In the genomic region with DNA sequence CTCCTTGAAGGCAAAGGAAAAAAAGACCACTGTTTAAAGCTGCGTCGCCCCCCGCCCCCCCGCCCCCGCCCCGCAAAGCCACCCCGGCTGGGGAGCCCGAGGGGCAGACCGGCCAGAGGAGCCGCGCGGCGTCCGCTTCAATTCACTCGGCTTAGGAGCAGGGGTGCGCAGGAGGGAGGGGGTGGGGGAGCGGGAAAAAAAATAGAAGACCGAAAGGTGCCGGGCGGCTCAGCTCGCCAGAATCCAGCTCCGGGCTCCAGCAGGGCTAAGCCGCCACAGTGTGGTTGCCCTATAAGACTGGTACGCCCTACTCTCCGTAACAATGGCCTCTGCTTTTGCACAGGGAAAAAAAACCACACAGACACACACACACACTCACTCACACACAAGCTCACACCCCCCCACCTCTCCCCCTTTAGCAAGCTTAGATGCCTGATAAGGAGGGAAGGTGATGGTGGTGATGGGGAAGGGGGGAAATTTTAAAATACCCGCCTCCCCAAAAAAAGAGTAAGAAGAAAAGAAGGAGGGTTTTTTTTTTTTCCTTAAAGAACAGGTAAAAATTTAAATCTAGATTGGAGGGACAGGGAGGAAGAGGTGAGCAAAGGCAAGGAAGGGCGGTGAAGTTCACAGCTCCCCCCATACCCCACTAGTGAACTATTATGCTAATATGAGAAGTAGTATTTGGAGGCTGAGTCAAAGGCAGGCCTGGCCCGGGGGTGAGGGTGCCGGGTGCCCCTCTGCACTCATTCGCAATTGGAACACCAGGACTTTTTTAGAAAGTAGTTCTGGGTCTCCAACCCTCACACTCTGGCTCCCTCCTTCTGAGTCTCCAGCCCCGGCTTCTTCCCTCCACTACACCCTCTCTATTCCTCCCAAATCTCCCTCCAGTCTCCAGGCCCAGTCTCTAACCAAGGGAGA, we compare ENCODE assay signal across 1 cellular context.
TF ChIP-seq lines count a peak whose summit lies in the region.

No MANE protein-coding gene starts in this region.

TF ChIP-seq in K562, 482 proteins besides CTCF, POLR2A, EP300 and RAD21 (continued from another document and continues in another):
- TF ChIP-seq ARID4B (CRISPR knock-in tag; IDR thresholded peaks at IDR 0.05) (no peak), ATF1 (CRISPR knock-in tag; IDR thresholded peaks at IDR 0.05) (no peak), ATF1 (tag; IDR thresholded peaks at IDR 0.05) (no peak), ZNF764 (CRISPR knock-in tag; IDR thresholded peaks at IDR 0.05; ENCODE audit: low read depth) (no peak), ZNF778 (CRISPR knock-in tag; IDR thresholded peaks at IDR 0.05) (no peak), ZBTB7A (IDR thresholded peaks at IDR 0.05; ENCODE audit: borderline replicate concordance, control insufficient read depth, low read depth, low read length) (no peak; the same call in 1 of the 2 replicates), NR2C1 (IDR thresholded peaks at IDR 0.05) (no peak), NR2C1 (tag; IDR thresholded peaks at IDR 0.05) (no peak), BHLHE40 (IDR thresholded peaks at IDR 0.05; ENCODE audit: low read length) (no peak), NFIC (IDR thresholded peaks at IDR 0.05) (no peak), CBX5 (IDR thresholded peaks at IDR 0.05; ENCODE audit: borderline replicate concordance, low read depth) (no peak), SP2 (IDR thresholded peaks at IDR 0.05; ENCODE audit: extremely low read depth, low read depth, low read length, poor library complexity, severe bottlenecking) (no peak), HDAC1 (IDR thresholded peaks at IDR 0.05) (peak in 1 of 2 experiments; percentile 42; a peak in 2 of 4 replicates), ZNF395 (CRISPR knock-in tag; IDR thresholded peaks at IDR 0.05) (peak; percentile 62; the same call in 1 of the 2 replicates), ZNF217 (CRISPR knock-in tag; IDR thresholded peaks at IDR 0.05) (no peak), ZNF134 (CRISPR knock-in tag; conservative IDR thresholded peaks at IDR 0.05) (no peak), FOXJ3 (CRISPR knock-in tag; IDR thresholded peaks at IDR 0.05) (no peak), POU5F1 (IDR thresholded peaks at IDR 0.05; ENCODE audit: borderline replicate concordance, low read depth, low read length, partially characterized antibody) (no peak), ZFP1 (CRISPR knock-in tag; IDR thresholded peaks at IDR 0.05) (no peak), U2AF2 (optimal IDR thresholded peaks at IDR 0.05; ENCODE audit: low read depth, low read length) (no peak), TBL1XR1 (IDR thresholded peaks at IDR 0.05; ENCODE audit: low read length in 2 of 2) (no peak), NCOA1 (IDR thresholded peaks at IDR 0.05; ENCODE audit: low read depth) (no peak), ZNF174 (CRISPR knock-in tag; IDR thresholded peaks at IDR 0.05) (no peak), ZNF589 (CRISPR knock-in tag; IDR thresholded peaks at IDR 0.05; ENCODE audit: low read depth) (no peak), HNRNPUL1 (IDR thresholded peaks at IDR 0.05; ENCODE audit: low read length) (no peak), SMARCC2 (IDR thresholded peaks at IDR 0.05; ENCODE audit: low read depth) (no peak), SRF (CRISPR knock-in tag; IDR thresholded peaks at IDR 0.05) (no peak), ZBTB17 (CRISPR knock-in tag; IDR thresholded peaks at IDR 0.05) (no peak), GTF2E2 (tag; IDR thresholded peaks at IDR 0.05) (0 out of 2 replicates have a peak, but pooled peaks have one; percentile 33), SMARCA5 (IDR thresholded peaks at IDR 0.05) (no peak), MTA1 (IDR thresholded peaks at IDR 0.05; ENCODE audit: borderline replicate concordance) (peak; percentile 58), CREM (IDR thresholded peaks at IDR 0.05; ENCODE audit: low read depth) (0 out of 2 replicates have a peak, but pooled peaks have one; percentile 23), SIN3A (IDR thresholded peaks at IDR 0.05; ENCODE audit: borderline replicate concordance in 2 of 2, control insufficient read depth in 1 of 2, low read depth in 2 of 2, low read length in 2 of 2) (no peak), PREB (CRISPR knock-in tag; IDR thresholded peaks at IDR 0.05) (no peak), DPF2 (IDR thresholded peaks at IDR 0.05) (no peak), ZNF165 (CRISPR knock-in tag; IDR thresholded peaks at IDR 0.05; ENCODE audit: borderline replicate concordance) (no peak), CBX2 (IDR thresholded peaks at IDR 0.05; ENCODE audit: insufficient read depth, low read length, poor library complexity, severe bottlenecking) (no peak), BDP1 (IDR thresholded peaks at IDR 0.05; ENCODE audit: insufficient read depth, insufficient read length) (no peak), NR3C1 (CRISPR knock-in tag; IDR thresholded peaks at IDR 0.05) (no peak), POLR2B (IDR thresholded peaks at IDR 0.05; ENCODE audit: low read depth, partially characterized antibody) (no peak)
- TF ChIP-seq, protein P1, sequence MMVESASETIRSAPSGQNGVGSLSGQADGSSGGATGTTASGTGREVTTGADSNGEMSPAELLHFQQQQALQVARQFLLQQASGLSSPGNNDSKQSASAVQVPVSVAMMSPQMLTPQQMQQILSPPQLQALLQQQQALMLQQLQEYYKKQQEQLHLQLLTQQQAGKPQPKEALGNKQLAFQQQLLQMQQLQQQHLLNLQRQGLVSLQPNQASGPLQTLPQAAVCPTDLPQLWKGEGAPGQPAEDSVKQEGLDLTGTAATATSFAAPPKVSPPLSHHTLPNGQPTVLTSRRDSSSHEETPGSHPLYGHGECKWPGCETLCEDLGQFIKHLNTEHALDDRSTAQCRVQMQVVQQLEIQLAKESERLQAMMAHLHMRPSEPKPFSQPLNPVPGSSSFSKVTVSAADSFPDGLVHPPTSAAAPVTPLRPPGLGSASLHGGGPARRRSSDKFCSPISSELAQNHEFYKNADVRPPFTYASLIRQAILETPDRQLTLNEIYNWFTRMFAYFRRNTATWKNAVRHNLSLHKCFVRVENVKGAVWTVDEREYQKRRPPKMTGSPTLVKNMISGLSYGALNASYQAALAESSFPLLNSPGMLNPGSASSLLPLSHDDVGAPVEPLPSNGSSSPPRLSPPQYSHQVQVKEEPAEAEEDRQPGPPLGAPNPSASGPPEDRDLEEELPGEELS (CRISPR knock-in tag; IDR thresholded peaks at IDR 0.05; ENCODE audit: borderline replicate concordance) = no peak
- TF ChIP-seq, protein P2, sequence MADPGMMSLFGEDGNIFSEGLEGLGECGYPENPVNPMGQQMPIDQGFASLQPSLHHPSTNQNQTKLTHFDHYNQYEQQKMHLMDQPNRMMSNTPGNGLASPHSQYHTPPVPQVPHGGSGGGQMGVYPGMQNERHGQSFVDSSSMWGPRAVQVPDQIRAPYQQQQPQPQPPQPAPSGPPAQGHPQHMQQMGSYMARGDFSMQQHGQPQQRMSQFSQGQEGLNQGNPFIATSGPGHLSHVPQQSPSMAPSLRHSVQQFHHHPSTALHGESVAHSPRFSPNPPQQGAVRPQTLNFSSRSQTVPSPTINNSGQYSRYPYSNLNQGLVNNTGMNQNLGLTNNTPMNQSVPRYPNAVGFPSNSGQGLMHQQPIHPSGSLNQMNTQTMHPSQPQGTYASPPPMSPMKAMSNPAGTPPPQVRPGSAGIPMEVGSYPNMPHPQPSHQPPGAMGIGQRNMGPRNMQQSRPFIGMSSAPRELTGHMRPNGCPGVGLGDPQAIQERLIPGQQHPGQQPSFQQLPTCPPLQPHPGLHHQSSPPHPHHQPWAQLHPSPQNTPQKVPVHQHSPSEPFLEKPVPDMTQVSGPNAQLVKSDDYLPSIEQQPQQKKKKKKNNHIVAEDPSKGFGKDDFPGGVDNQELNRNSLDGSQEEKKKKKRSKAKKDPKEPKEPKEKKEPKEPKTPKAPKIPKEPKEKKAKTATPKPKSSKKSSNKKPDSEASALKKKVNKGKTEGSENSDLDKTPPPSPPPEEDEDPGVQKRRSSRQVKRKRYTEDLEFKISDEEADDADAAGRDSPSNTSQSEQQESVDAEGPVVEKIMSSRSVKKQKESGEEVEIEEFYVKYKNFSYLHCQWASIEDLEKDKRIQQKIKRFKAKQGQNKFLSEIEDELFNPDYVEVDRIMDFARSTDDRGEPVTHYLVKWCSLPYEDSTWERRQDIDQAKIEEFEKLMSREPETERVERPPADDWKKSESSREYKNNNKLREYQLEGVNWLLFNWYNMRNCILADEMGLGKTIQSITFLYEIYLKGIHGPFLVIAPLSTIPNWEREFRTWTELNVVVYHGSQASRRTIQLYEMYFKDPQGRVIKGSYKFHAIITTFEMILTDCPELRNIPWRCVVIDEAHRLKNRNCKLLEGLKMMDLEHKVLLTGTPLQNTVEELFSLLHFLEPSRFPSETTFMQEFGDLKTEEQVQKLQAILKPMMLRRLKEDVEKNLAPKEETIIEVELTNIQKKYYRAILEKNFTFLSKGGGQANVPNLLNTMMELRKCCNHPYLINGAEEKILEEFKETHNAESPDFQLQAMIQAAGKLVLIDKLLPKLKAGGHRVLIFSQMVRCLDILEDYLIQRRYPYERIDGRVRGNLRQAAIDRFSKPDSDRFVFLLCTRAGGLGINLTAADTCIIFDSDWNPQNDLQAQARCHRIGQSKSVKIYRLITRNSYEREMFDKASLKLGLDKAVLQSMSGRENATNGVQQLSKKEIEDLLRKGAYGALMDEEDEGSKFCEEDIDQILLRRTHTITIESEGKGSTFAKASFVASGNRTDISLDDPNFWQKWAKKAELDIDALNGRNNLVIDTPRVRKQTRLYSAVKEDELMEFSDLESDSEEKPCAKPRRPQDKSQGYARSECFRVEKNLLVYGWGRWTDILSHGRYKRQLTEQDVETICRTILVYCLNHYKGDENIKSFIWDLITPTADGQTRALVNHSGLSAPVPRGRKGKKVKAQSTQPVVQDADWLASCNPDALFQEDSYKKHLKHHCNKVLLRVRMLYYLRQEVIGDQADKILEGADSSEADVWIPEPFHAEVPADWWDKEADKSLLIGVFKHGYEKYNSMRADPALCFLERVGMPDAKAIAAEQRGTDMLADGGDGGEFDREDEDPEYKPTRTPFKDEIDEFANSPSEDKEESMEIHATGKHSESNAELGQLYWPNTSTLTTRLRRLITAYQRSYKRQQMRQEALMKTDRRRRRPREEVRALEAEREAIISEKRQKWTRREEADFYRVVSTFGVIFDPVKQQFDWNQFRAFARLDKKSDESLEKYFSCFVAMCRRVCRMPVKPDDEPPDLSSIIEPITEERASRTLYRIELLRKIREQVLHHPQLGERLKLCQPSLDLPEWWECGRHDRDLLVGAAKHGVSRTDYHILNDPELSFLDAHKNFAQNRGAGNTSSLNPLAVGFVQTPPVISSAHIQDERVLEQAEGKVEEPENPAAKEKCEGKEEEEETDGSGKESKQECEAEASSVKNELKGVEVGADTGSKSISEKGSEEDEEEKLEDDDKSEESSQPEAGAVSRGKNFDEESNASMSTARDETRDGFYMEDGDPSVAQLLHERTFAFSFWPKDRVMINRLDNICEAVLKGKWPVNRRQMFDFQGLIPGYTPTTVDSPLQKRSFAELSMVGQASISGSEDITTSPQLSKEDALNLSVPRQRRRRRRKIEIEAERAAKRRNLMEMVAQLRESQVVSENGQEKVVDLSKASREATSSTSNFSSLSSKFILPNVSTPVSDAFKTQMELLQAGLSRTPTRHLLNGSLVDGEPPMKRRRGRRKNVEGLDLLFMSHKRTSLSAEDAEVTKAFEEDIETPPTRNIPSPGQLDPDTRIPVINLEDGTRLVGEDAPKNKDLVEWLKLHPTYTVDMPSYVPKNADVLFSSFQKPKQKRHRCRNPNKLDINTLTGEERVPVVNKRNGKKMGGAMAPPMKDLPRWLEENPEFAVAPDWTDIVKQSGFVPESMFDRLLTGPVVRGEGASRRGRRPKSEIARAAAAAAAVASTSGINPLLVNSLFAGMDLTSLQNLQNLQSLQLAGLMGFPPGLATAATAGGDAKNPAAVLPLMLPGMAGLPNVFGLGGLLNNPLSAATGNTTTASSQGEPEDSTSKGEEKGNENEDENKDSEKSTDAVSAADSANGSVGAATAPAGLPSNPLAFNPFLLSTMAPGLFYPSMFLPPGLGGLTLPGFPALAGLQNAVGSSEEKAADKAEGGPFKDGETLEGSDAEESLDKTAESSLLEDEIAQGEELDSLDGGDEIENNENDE (IDR thresholded peaks at IDR 0.05; ENCODE audit: low read depth, low read length) = no peak
